Comparison of ENCODE assay signal across 1 cellular context in the genomic region with DNA sequence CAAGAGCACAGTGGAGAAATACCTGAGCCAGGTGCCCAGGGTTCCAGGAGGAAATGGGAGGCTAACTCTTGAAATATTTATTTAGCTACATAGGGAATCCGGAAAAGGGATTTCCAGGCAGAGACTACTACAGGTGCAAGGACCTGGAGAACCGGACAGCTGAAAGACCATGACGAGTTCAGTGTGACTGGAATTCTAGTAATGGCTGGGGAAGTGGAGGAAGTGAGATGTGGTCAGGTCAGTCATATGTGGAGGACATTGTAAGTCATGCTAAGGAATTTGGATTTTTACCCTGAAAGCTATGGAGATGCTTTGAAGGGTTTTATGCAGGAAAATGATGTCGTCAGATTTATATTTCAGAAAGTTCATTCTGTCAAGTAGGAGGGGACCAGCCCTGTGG.
TF ChIP-seq lines count a peak whose summit lies in the region.

No MANE protein-coding gene starts in this region.

TF ChIP-seq in SK-N-SH, 30 proteins besides CTCF, POLR2A, EP300 and RAD21 (continued from another document):
- no peak for TF ChIP-seq USF1 (IDR thresholded peaks at IDR 0.05; ENCODE audit: borderline replicate concordance, low read depth)
